Comparison of ENCODE assay signal across 8 cellular contexts in genomic region chr2:30686000-30686399, GRCh38.
DNase-seq lines count a peak whose midpoint lies in the region; ATAC-seq and TF ChIP-seq lines count a peak whose summit lies in the region.

No MANE protein-coding gene starts in this region.

- H3K27ac ChIP-seq in foreskin keratinocyte = no peak overlapping the region

- DNase-seq in A172 (ENCODE audit: low spot score) (peak; percentile 14), NCI-H748 (lab: John Stamatoyannopoulos, UW; ENCODE audit: unreplicated experiment) (peak; percentile 89), foreskin keratinocyte (no peak), GDM1 (lab: John Stamatoyannopoulos, UW) (no peak), dedifferentiated amniotic fluid mesenchymal stem cell (ENCODE audit: extremely low spot score) (no peak)

- TF ChIP-seq CTCF in GM12874 (IDR thresholded peaks at IDR 0.05; ENCODE audit: insufficient read depth, low read depth, low read length) (peak; percentile 40), foreskin keratinocyte (conservative IDR thresholded peaks at IDR 0.05) (peak; percentile 50)

- peak; percentile 49 for ATAC-seq in foreskin keratinocyte
- ATAC-seq in GM21360 (IDR thresholded peaks at IDR 0.05; ENCODE audit: unreplicated experiment) = no peak
- ATAC-seq in GM21723 (IDR thresholded peaks at IDR 0.05; ENCODE audit: unreplicated experiment) = no peak

- H3K27me3 ChIP-seq in foreskin keratinocyte = no peaks in the 10 kb centered on the region

- no peaks in the 10 kb centered on the region for H3K4me1 ChIP-seq in foreskin keratinocyte

Comparison
In these comparisons a context has a peak if more than half of its experiments do, and no peak if none do; other contexts are left out.
1. DNase-seq: peak in A172 (single experiment) and NCI-H748 (single experiment); none in foreskin keratinocyte (0 of 2), GDM1 (single experiment) and dedifferentiated amniotic fluid mesenchymal stem cell (single experiment).